Comparison of ENCODE assay signal across 8 cellular contexts in the genomic region with DNA sequence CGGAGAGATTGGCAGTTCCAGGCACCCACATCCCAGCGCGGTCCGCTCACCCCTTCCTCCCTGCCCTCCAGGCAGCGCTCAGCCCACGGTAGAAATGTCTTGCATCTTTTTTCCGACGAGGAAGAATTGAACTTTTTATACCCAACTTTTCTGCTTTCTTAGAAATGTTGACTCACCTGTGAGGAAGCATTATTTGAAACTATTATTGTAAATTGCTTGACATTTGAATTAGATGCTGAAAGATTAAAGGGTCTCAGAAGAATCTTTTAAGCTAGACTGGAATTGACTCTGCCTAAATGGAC. TPM values are rescaled to one million over a fixed set of nuclear protein-coding genes. Genes with fewer than 3 reads are reported as not detected.
A peak's percentile ranks its signal among the peaks of the same experiment; 100 is the strongest.
DNase-seq lines count a peak whose midpoint lies in the region; ATAC-seq, FAIRE-seq and TF ChIP-seq lines count a peak whose summit lies in the region.

No MANE protein-coding gene starts in this region.

- peak overlapping the region; percentile 86 for H3K4me3 Mint-ChIP-seq in progenitor cell of endocrine pancreas (ENCODE audit: low read depth)

- DNase-seq in RWPE1 (ENCODE audit: low spot score) (no peak), esophagus muscularis mucosa (ENCODE audit: extremely low spot score) (no peak), progenitor cell of endocrine pancreas (ENCODE audit: low spot score, unreplicated experiment) (no peak), RKO (ENCODE audit: low spot score) (no peak), superior temporal gyrus (ENCODE audit: extremely low spot score) (no peak), urothelium cell line (ENCODE audit: low spot score) (no peak)

- H3K4me3 ChIP-seq in DOHH2 (ENCODE audit: low read length) (peak overlapping the region; percentile 63), esophagus muscularis mucosa (peak overlapping the region; percentile 91 to 98 (median 94))

- no peaks in the 10 kb centered on the region for H3K9me3 ChIP-seq in DOHH2 (ENCODE audit: control insufficient read depth, insufficient read depth, low read length)
- no peaks in the 10 kb centered on the region for H3K9me3 ChIP-seq in esophagus muscularis mucosa

- no peak for TF ChIP-seq POLR2A in esophagus muscularis mucosa (IDR thresholded peaks at IDR 0.05; ENCODE audit: low read depth)

- no peaks in the 10 kb centered on the region for H3F3A ChIP-seq in DOHH2 (ENCODE audit: control insufficient read depth, insufficient read depth)

- no peaks in the 10 kb centered on the region for H3K36me3 ChIP-seq in DOHH2 (ENCODE audit: control insufficient read depth, low read length)
- H3K36me3 ChIP-seq in esophagus muscularis mucosa: no peaks in the 10 kb centered on the region

- H3K27ac Mint-ChIP-seq in progenitor cell of endocrine pancreas: peak overlapping the region; percentile 96

- H3K9me3 Mint-ChIP-seq in progenitor cell of endocrine pancreas (ENCODE audit: low read depth): no peaks in the 10 kb centered on the region

- H3K4me1 Mint-ChIP-seq in progenitor cell of endocrine pancreas (ENCODE audit: low read depth): peaks cover 35% of the 10 kb centered on the region

- TF ChIP-seq CTCF in DOHH2 (IDR thresholded peaks at IDR 0.05; ENCODE audit: low read depth, low read length, poor library complexity, severe bottlenecking) (no peak), RWPE1 (conservative IDR thresholded peaks at IDR 0.05; ENCODE audit: low read depth) (peak; percentile 51), esophagus muscularis mucosa (IDR thresholded peaks at IDR 0.05) (no peak), progenitor cell of endocrine pancreas (IDR thresholded peaks at IDR 0.05; ENCODE audit: unreplicated experiment) (no peak)

- H3K4me1 ChIP-seq in DOHH2 (ENCODE audit: control insufficient read depth, low read length) (no peaks in the 10 kb centered on the region), esophagus muscularis mucosa (peaks cover 8 to 36% (median 33%) of the 10 kb centered on the region in 4 donors)

- peak overlapping the region; percentile 64 for H3K4me2 ChIP-seq in DOHH2 (ENCODE audit: low read length)

- no peaks in the 10 kb centered on the region for H3K9me2 ChIP-seq in DOHH2 (replicated peaks; ENCODE audit: control insufficient read depth, low read length)

- H3K27me3 Mint-ChIP-seq in progenitor cell of endocrine pancreas: peaks cover 16% of the 10 kb centered on the region

- intact Hi-C loops in esophagus muscularis mucosa (cut with DNase I): loop anchor here (5.0 to 10.0 kb wide), 2 partner anchors 544 to 764 kb away; no protein-coding TSS in a partner anchor

- H3K27ac ChIP-seq in DOHH2 (ENCODE audit: low read depth, low read length) (no peak overlapping the region), RWPE1 (peak overlapping the region; percentile 84), esophagus muscularis mucosa (replicated peaks in 1 of 4) (peak overlapping the region; percentile 90 to 98 (median 95))

- no peak for FAIRE-seq in urothelium cell line (lab: Jason Lieb, UNC)

- no peaks in the 10 kb centered on the region for H3K79me2 ChIP-seq in DOHH2 (ENCODE audit: control insufficient read depth, low read length)

- H3K36me3 Mint-ChIP-seq in progenitor cell of endocrine pancreas (ENCODE audit: insufficient read depth): no peaks in the 10 kb centered on the region

- 0% methylated on average over 7 of the region's 8 CpGs for WGBS in esophagus muscularis mucosa

- TF ChIP-seq EP300 in esophagus muscularis mucosa (IDR thresholded peaks at IDR 0.05): no peak

- H3K27me3 ChIP-seq in DOHH2 (ENCODE audit: control insufficient read depth, low read length) (peaks cover 5% of the 10 kb centered on the region; the same call in 1 of the 2 replicates), esophagus muscularis mucosa (no peaks in the 10 kb centered on the region)

- H4K20me1 ChIP-seq in DOHH2 (ENCODE audit: control insufficient read depth, insufficient read depth, low read depth, low read length): no peaks in the 10 kb centered on the region

- POLR2A ChIA-PET in RWPE1 (lab: Yijun Ruan, JAX; ENCODE audit: low non-redundant PET): no interaction called here

- no peak for ATAC-seq in HG02610 (IDR thresholded peaks at IDR 0.05; ENCODE audit: unreplicated experiment)

- CTCF ChIA-PET in RWPE1 (lab: Yijun Ruan, JAX): interaction anchor here (0.9 to 1.2 kb wide), 2 partner anchors 763 to 1115 kb away, joined by 4 to 5 read pairs; no protein-coding TSS in a partner anchor

RNA-seq across cellular contexts. Expression of a gene that starts 0.9 kb away (rescaled TPM):
- total RNA-seq in esophagus muscularis mucosa: 10 to 100 TPM; 37.4 to 59.0 (median 43.0) TPM
- total RNA-seq in progenitor cell of endocrine pancreas: 37.6 and 41.0 TPM in 2 replicates
